18 cellular contexts compared by ENCODE assay signal in genomic region chr20:10637563-10637962, GRCh38. TPM values are rescaled to one million over a fixed set of nuclear protein-coding genes. Genes with fewer than 3 reads are reported as not detected.
A peak's percentile ranks its signal among the peaks of the same experiment; 100 is the strongest.
DNase-seq lines count a peak whose midpoint lies in the region; ATAC-seq and TF ChIP-seq lines count a peak whose summit lies in the region.
"Had no signal": no experiment of that assay in that cellular context is flagged by ENCODE, and none has a peak within 500 bp of the region (broad histone marks: within the 10 kb centered on the region; RNA-seq: fewer than 3 reads in every experiment).

No MANE protein-coding gene starts in this region.

- peaks cover 10% of the 10 kb centered on the region; the same call in 1 of the 2 replicates for H3K4me1 ChIP-seq in H9 (ENCODE audit: insufficient read depth, low read length)

- no peak overlapping the region for H3K23ac ChIP-seq in H9 (ENCODE audit: insufficient read length, low read depth, low read length)

- H3K79me1 ChIP-seq in H9 (ENCODE audit: insufficient read depth, low read depth, low read length, poor library complexity, severe bottlenecking): no peaks in the 10 kb centered on the region

- H2BK120ac ChIP-seq in H9 (ENCODE audit: low read depth, low read length, poor library complexity, severe bottlenecking): no peak overlapping the region

- H3K27me3 ChIP-seq in H9 (ENCODE audit: insufficient read depth, low read length): no peaks in the 10 kb centered on the region
- H3K27me3 ChIP-seq: SJSA1 had no signal

- H3K27me3 Mint-ChIP-seq in H9 (ENCODE audit: low read depth): peaks cover 6% of the 10 kb centered on the region
- H3K27me3 Mint-ChIP-seq: naive thymus-derived CD8-positive, alpha-beta T cell; stimulated activated naive CD8-positive, alpha-beta T cell treated with anti-CD3 and anti-CD28 coated beads, Interleukin-15, amount 100 ng/mL, for 72 hours had no signal

- no peak overlapping the region for H4K8ac ChIP-seq in H9 (replicated peaks; ENCODE audit: insufficient read length, low read depth, low read length)

- H2BK20ac ChIP-seq in H9 (ENCODE audit: low read depth, low read length, poor library complexity, severe bottlenecking): no peak overlapping the region

- H3K27ac Mint-ChIP-seq in H9: peak overlapping the region; percentile 53 to 96 (median 95); a peak in 5 of 7 replicates
- H3K27ac Mint-ChIP-seq: naive thymus-derived CD8-positive, alpha-beta T cell; stimulated activated naive CD8-positive, alpha-beta T cell treated with anti-CD3 and anti-CD28 coated beads, Interleukin-15, amount 100 ng/mL, for 72 hours had no signal

- no CpG with 5 or more reads among the region's 6 CpGs for WGBS in H9 (ENCODE audit: extremely low coverage, insufficient read length, low lambda C conversion rate)

- no peak overlapping the region for H3T11ph ChIP-seq in H9 (ENCODE audit: low read length)

- H2AFZ ChIP-seq in H9 (ENCODE audit: low read length): no peak overlapping the region

- H2AK5ac ChIP-seq in H9 (ENCODE audit: insufficient read length, low read length): no peak overlapping the region

- H3K4me3 Mint-ChIP-seq in H9: peak overlapping the region; percentile 20 to 52; a peak in 4 of 5 replicates
- H3K4me3 Mint-ChIP-seq: naive thymus-derived CD8-positive, alpha-beta T cell; stimulated activated naive CD8-positive, alpha-beta T cell treated with anti-CD3 and anti-CD28 coated beads, Interleukin-15, amount 100 ng/mL, for 72 hours had no signal

- no peak overlapping the region for H3K4ac ChIP-seq in H9 (ENCODE audit: low read depth, low read length)

- H3K4me1 Mint-ChIP-seq in H9: peaks cover 67 to 76% of the 10 kb centered on the region in 2 experiments
- H3K4me1 Mint-ChIP-seq: stimulated activated naive CD8-positive, alpha-beta T cell treated with anti-CD3 and anti-CD28 coated beads, Interleukin-15, amount 100 ng/mL, for 72 hours had no signal

- no peak overlapping the region for H4K5ac ChIP-seq in H9 (ENCODE audit: insufficient read length, low read depth, low read length)

- no peak overlapping the region for H3K4me2 ChIP-seq in H9 (ENCODE audit: insufficient read depth, insufficient read length, low read length)
- H3K4me2 ChIP-seq: BLaER1 treated with 17β-estradiol and CSF1 and Interleukin-3, amounts not matched to agents 10 nM and 100 nM had no signal

- no peak overlapping the region for H3K14ac ChIP-seq in H9 (ENCODE audit: insufficient read depth, low read length)

- H2BK12ac ChIP-seq in H9 (ENCODE audit: insufficient read length, low read depth, low read length): no peak overlapping the region

- H2BK15ac ChIP-seq in H9 (ENCODE audit: low read depth, low read length): no peak overlapping the region

- TF ChIP-seq CTCF in H9 (conservative IDR thresholded peaks at IDR 0.05): no peak

- no peak overlapping the region for H3K18ac ChIP-seq in H9 (ENCODE audit: insufficient read length, low read depth, low read length)

- no peaks in the 10 kb centered on the region for H3K9me3 Mint-ChIP-seq in H9
- H3K9me3 Mint-ChIP-seq: naive thymus-derived CD8-positive, alpha-beta T cell; stimulated activated naive CD8-positive, alpha-beta T cell treated with anti-CD3 and anti-CD28 coated beads, Interleukin-15, amount 100 ng/mL, for 72 hours had no signal

- no peaks in the 10 kb centered on the region for H3K9me3 ChIP-seq in H9 (ENCODE audit: control insufficient read depth, low read depth, low read length)
- H3K9me3 ChIP-seq: BLaER1 treated with 17β-estradiol and CSF1 and Interleukin-3, amounts not matched to agents 10 nM and 100 nM; HAP-1; SJSA1 had no signal

- H3K23me2 ChIP-seq in H9 (ENCODE audit: insufficient read length, low read depth, low read length, poor library complexity, severe bottlenecking): no peaks in the 10 kb centered on the region

- no peaks in the 10 kb centered on the region for H4K20me1 ChIP-seq in H9 (ENCODE audit: control insufficient read depth, insufficient read depth, insufficient read length)

- peaks cover 33 to 56% (median 43%) of the 10 kb centered on the region in 3 experiments for H3K36me3 Mint-ChIP-seq in H9 (ENCODE audit: insufficient read depth in 1 of 3, low read depth in 3 of 3)

- H3K9ac ChIP-seq in H9 (ENCODE audit: extremely low read depth, insufficient read length, low read length): no peak overlapping the region
- H3K9ac ChIP-seq: BLaER1 treated with 17β-estradiol and CSF1 and Interleukin-3, amounts not matched to agents 10 nM and 100 nM had no signal

- H3K79me2 ChIP-seq in H9 (ENCODE audit: insufficient read depth, low read length): no peaks in the 10 kb centered on the region

- ATAC-seq in HG03175 (IDR thresholded peaks at IDR 0.05; ENCODE audit: unreplicated experiment): no peak
- ATAC-seq: activated CD4-positive, CD25-positive, alpha-beta regulatory T cell treated with anti-CD3 and anti-CD28 coated beads, Interleukin-2, amount 50 U/mL, for 24 hours; naive thymus-derived CD8-positive, alpha-beta T cell; stimulated activated naive CD8-positive, alpha-beta T cell treated with anti-CD3 and anti-CD28 coated beads, Interleukin-15, amount 100 ng/mL, for 72 hours had no signal

- H3K56ac ChIP-seq in H9 (ENCODE audit: insufficient read length, low read depth, low read length): no peak overlapping the region

- peak; percentile 83 for DNase-seq in H9
- DNase-seq in iPS DF 19.7 (ENCODE audit: low read depth, low spot score): peak; percentile 86
- peak; percentile 71 for DNase-seq in renal cortical epithelial cell (ENCODE audit: low read depth)
- no peak for DNase-seq in foreskin melanocyte
- DNase-seq in GM19240 (ENCODE audit: insufficient read length, low spot score): no peak
- no peak for DNase-seq in activated effector memory CD4-positive, alpha-beta T cell treated with Interleukin-2 at 50 U/mL for 16 hours
- DNase-seq: activated T-cell treated with anti-CD3 and anti-CD28 coated beads, Interleukin-2, amount 50 U/mL, for 48 hours; head of caudate nucleus; Kasumi-1; naive thymus-derived CD8-positive, alpha-beta T cell; stimulated activated CD4-positive, alpha-beta T cell treated with anti-CD3 and anti-CD28 coated beads, Interleukin-2, amount 100 ng/mL, for 48 hours; stimulated activated naive CD8-positive, alpha-beta T cell treated with anti-CD3 and anti-CD28 coated beads, Interleukin-15, amount 100 ng/mL, for 72 hours had no signal

- no peak overlapping the region for H4K91ac ChIP-seq in H9 (ENCODE audit: insufficient read length, low read depth, low read length)

- H2BK5ac ChIP-seq in H9 (ENCODE audit: insufficient read length, low read length): no peak overlapping the region

- no peak overlapping the region for H3K27ac ChIP-seq in H9 (ENCODE audit: insufficient read length, low read depth, low read length)
- H3K27ac ChIP-seq in angular gyrus (ENCODE audit: low read depth, low read length): peak overlapping the region; percentile 50
- H3K27ac ChIP-seq: BLaER1 treated with 17β-estradiol and CSF1 and Interleukin-3, amounts not matched to agents 10 nM and 100 nM; SJSA1 had no signal

RNA-seq across cellular contexts. Expression of gene JAG1, which starts 36.2 kb away (rescaled TPM):
- total RNA-seq in H9 (2021) (54.0 and 58.1 TPM in 2 replicates), renal cortical epithelial cell (51.0 and 53.3 TPM in 2 replicates)

Comparison
In these comparisons a context has a peak if more than half of its experiments do, and no peak if none do; other contexts are left out.
1. DNase-seq: peak in H9 (single experiment), iPS DF 19.7 (single experiment) and renal cortical epithelial cell (single experiment); none in foreskin melanocyte (single experiment), GM19240 (single experiment) and activated effector memory CD4-positive, alpha-beta T cell treated with Interleukin-2 at 50 U/mL for 16 hours (single experiment).